In the genomic region with DNA sequence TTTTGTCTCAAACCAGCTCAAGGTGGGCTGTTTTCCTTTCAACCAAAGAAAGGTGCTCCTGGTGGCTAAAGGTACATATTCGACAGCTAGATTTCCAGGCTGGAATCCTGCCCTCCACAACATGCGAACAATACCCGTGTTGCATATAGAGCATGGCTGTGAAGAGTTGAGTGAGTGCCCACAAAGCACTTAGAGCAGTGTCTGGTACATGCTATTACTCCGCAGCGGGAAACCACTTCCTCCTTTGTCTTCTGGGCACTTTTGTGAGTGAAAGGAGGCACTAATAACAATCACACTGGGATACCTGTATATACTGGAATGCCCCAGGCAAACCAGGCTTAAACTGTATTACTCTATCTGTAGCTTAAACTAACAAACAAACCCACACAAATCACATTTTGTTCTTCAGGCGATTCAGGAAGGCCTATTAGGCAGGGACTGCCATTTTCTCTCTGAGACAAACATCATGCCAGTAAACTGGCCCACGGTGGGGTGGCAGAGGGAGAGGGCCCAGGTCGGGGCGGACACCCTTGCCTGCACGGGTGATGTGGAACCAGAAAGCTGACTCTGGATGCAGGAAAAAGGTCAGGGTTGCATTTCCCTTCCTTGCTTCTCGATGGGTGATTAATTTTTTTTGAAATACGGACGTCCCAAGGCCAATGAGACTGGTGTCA, we compare ENCODE assay signal across 8 cellular contexts. TPM values are rescaled to one million over a fixed set of nuclear protein-coding genes. Genes with fewer than 3 reads are reported as not detected.
DNase-seq lines count a peak whose midpoint lies in the region; ATAC-seq and TF ChIP-seq lines count a peak whose summit lies in the region.
"Not testable (repeated sequence)": the region's sequence is repeated elsewhere in the genome, so short reads cannot be mapped to it uniquely, and the experiment has no call there.
"Had no signal": no experiment of that assay in that cellular context is flagged by ENCODE, and none has a peak within 500 bp of the region (broad histone marks: within the 10 kb centered on the region; RNA-seq: fewer than 3 reads in every experiment).

No MANE protein-coding gene starts in this region.

- not testable (repeated sequence) for H3K36me3 ChIP-seq in CD4-positive, alpha-beta memory T cell (ENCODE audit: insufficient read depth, low read length); left lung

- intact Hi-C loops in CD4-positive, alpha-beta memory T cell (cut with micrococcal nuclease); left lung (cut with DNase I): not testable (repeated sequence)

- H3K9me3 Mint-ChIP-seq in CD4-positive, alpha-beta memory T cell; activated CD4-positive, alpha-beta T cell treated with anti-CD3 and anti-CD28 coated beads, Interleukin-2, amount 10 ng/mL, durations not matched to agents 7 days and 5 days; activated naive CD8-positive, alpha-beta T cell treated with anti-CD3 and anti-CD28 coated beads, Interleukin-2, amount 10 ng/mL, durations not matched to agents 7 days and 5 days; stimulated activated effector memory CD8-positive, alpha-beta T cell treated with anti-CD3 and anti-CD28 coated beads, Interleukin-12 subunit alpha, Interleukin-12 subunit beta, amount 100 ng/mL, for 72 hours: not testable (repeated sequence)

- H3K27ac Mint-ChIP-seq in CD4-positive, alpha-beta memory T cell = peak overlapping the region; percentile 3 to 85 (median 57)
- H3K27ac Mint-ChIP-seq in activated CD4-positive, alpha-beta T cell treated with anti-CD3 and anti-CD28 coated beads, Interleukin-2, amount 10 ng/mL, durations not matched to agents 7 days and 5 days; stimulated activated effector memory CD8-positive, alpha-beta T cell treated with anti-CD3 and anti-CD28 coated beads, Interleukin-12 subunit alpha, Interleukin-12 subunit beta, amount 100 ng/mL, for 72 hours: not testable (repeated sequence)
- peak overlapping the region; percentile 35 for H3K27ac Mint-ChIP-seq in activated naive CD8-positive, alpha-beta T cell treated with anti-CD3 and anti-CD28 coated beads, Interleukin-2, amount 10 ng/mL, durations not matched to agents 7 days and 5 days

- not testable (repeated sequence) for H3K27me3 Mint-ChIP-seq in CD4-positive, alpha-beta memory T cell; activated CD4-positive, alpha-beta T cell treated with anti-CD3 and anti-CD28 coated beads, Interleukin-2, amount 10 ng/mL, durations not matched to agents 7 days and 5 days; activated naive CD8-positive, alpha-beta T cell treated with anti-CD3 and anti-CD28 coated beads, Interleukin-2, amount 10 ng/mL, durations not matched to agents 7 days and 5 days

- TF ChIP-seq CTCF in left lung (IDR thresholded peaks at IDR 0.05) = not testable (repeated sequence)

- not testable (repeated sequence) for H3K4me1 ChIP-seq in CD4-positive, alpha-beta memory T cell (ENCODE audit: insufficient read depth, low read length); left lung

- H3K4me3 ChIP-seq in CD4-positive, alpha-beta memory T cell (ENCODE audit: low read length in 2 of 2); left lung: not testable (repeated sequence)

- not testable (repeated sequence) for H3K27me3 ChIP-seq in CD4-positive, alpha-beta memory T cell (ENCODE audit: insufficient read depth, low read length); left lung

- H3K4me1 Mint-ChIP-seq in CD4-positive, alpha-beta memory T cell = peaks cover 6 to 12% (median 8%) of the 10 kb centered on the region in 4 donors
- not testable (repeated sequence) for H3K4me1 Mint-ChIP-seq in activated CD4-positive, alpha-beta T cell treated with anti-CD3 and anti-CD28 coated beads, Interleukin-2, amount 10 ng/mL, durations not matched to agents 7 days and 5 days; activated naive CD8-positive, alpha-beta T cell treated with anti-CD3 and anti-CD28 coated beads, Interleukin-2, amount 10 ng/mL, durations not matched to agents 7 days and 5 days; stimulated activated effector memory CD8-positive, alpha-beta T cell treated with anti-CD3 and anti-CD28 coated beads, Interleukin-12 subunit alpha, Interleukin-12 subunit beta, amount 100 ng/mL, for 72 hours

- not testable (repeated sequence) for H3K36me3 Mint-ChIP-seq in CD4-positive, alpha-beta memory T cell; activated CD4-positive, alpha-beta T cell treated with anti-CD3 and anti-CD28 coated beads, Interleukin-2, amount 10 ng/mL, durations not matched to agents 7 days and 5 days (ENCODE audit: low read depth); activated naive CD8-positive, alpha-beta T cell treated with anti-CD3 and anti-CD28 coated beads, Interleukin-2, amount 10 ng/mL, durations not matched to agents 7 days and 5 days; stimulated activated effector memory CD8-positive, alpha-beta T cell treated with anti-CD3 and anti-CD28 coated beads, Interleukin-12 subunit alpha, Interleukin-12 subunit beta, amount 100 ng/mL, for 72 hours

- peak overlapping the region in 3 of 8 donors; percentile 40 to 68 (median 59) for H3K4me3 Mint-ChIP-seq in CD4-positive, alpha-beta memory T cell
- not testable (repeated sequence) for H3K4me3 Mint-ChIP-seq in activated CD4-positive, alpha-beta T cell treated with anti-CD3 and anti-CD28 coated beads, Interleukin-2, amount 10 ng/mL, durations not matched to agents 7 days and 5 days; activated naive CD8-positive, alpha-beta T cell treated with anti-CD3 and anti-CD28 coated beads, Interleukin-2, amount 10 ng/mL, durations not matched to agents 7 days and 5 days; stimulated activated effector memory CD8-positive, alpha-beta T cell treated with anti-CD3 and anti-CD28 coated beads, Interleukin-12 subunit alpha, Interleukin-12 subunit beta, amount 100 ng/mL, for 72 hours

- H3K27ac ChIP-seq in CD4-positive, alpha-beta memory T cell (ENCODE audit: low read depth, low read length); left lung: not testable (repeated sequence)

- CTCF ChIA-PET in CD4-positive, alpha-beta memory T cell (lab: Charles Lee; ENCODE audit: partially characterized antibody) = interaction anchor here (1.4 kb wide), 1 partner anchor 52 kb away, joined by 4 read pairs; no protein-coding TSS in a partner anchor
- CTCF ChIA-PET in activated CD4-positive, alpha-beta T cell treated with anti-CD3 and anti-CD28 coated beads, Interleukin-2, amount 10 ng/mL, durations not matched to agents 7 days and 5 days (lab: Charles Lee) = not testable (repeated sequence)

- not testable (repeated sequence) for H3K9me3 ChIP-seq in CD4-positive, alpha-beta memory T cell (ENCODE audit: control insufficient read depth in 1 of 2, low read length in 2 of 2); left lung

- peak in 1 of 5 donors; percentile 11 for DNase-seq in CD4-positive, alpha-beta memory T cell
- DNase-seq in NCI-H69 (lab: John Stamatoyannopoulos, UW) (peak; percentile 71), left lung (peak in 1 of 2 donors; percentile 25)
- peak; percentile 3 for DNase-seq in activated CD4-positive, alpha-beta T cell treated with anti-CD3 and anti-CD28 coated beads, Interleukin-2, amount 10 ng/mL, durations not matched to agents 7 days and 5 days
- not testable (repeated sequence) for DNase-seq in activated naive CD8-positive, alpha-beta T cell treated with anti-CD3 and anti-CD28 coated beads, Interleukin-2, amount 10 ng/mL, durations not matched to agents 7 days and 5 days; stimulated activated effector memory CD8-positive, alpha-beta T cell treated with anti-CD3 and anti-CD28 coated beads, Interleukin-12 subunit alpha, Interleukin-12 subunit beta, amount 100 ng/mL, for 72 hours (ENCODE audit: low spot score in 2 of 2)

- POLR2A ChIA-PET in CD4-positive, alpha-beta memory T cell (lab: Charles Lee; ENCODE audit: partially characterized antibody) = interaction anchor here (1.1 kb wide), 1 partner anchor 47 kb away, joined by 4 read pairs; a partner anchor contains a TSS
- POLR2A ChIA-PET in activated CD4-positive, alpha-beta T cell treated with anti-CD3 and anti-CD28 coated beads, Interleukin-2, amount 10 ng/mL, durations not matched to agents 7 days and 5 days (lab: Charles Lee); activated naive CD8-positive, alpha-beta T cell treated with anti-CD3 and anti-CD28 coated beads, Interleukin-2, amount 10 ng/mL, durations not matched to agents 7 days and 5 days (lab: Charles Lee): not testable (repeated sequence)

- peak; percentile 87 for ATAC-seq in activated naive CD8-positive, alpha-beta T cell treated with anti-CD3 and anti-CD28 coated beads, Interleukin-2, amount 10 ng/mL, durations not matched to agents 7 days and 5 days (ENCODE audit: low read depth)
- peak; percentile 61 for ATAC-seq in left lung
- peak; percentile 81 for ATAC-seq in stimulated activated effector memory CD8-positive, alpha-beta T cell treated with anti-CD3 and anti-CD28 coated beads, Interleukin-12 subunit alpha, Interleukin-12 subunit beta, amount 100 ng/mL, for 72 hours

RNA-seq across cellular contexts. Expression of a gene that starts 9.6 kb away (rescaled TPM):
- total RNA-seq in CD4-positive, alpha-beta memory T cell = 1 to 10 TPM; 5.0 to 5.8 TPM
- polyA plus RNA-seq in CD4-positive, alpha-beta memory T cell = under 1 TPM in 1 of 2 donors, not detected in 1; 0.36 TPM
- total RNA-seq in activated CD4-positive, alpha-beta T cell treated with anti-CD3 and anti-CD28 coated beads, Interleukin-2, amount 10 ng/mL, durations not matched to agents 7 days and 5 days = 1 to 10 TPM; 2.0 to 2.2 TPM
- 1 to 10 TPM; 4.1 to 5.7 TPM for total RNA-seq in activated naive CD8-positive, alpha-beta T cell treated with anti-CD3 and anti-CD28 coated beads, Interleukin-2, amount 10 ng/mL, durations not matched to agents 7 days and 5 days
- 100 to 1,000 TPM in 1 of 2 donors, 10 to 100 TPM in 1; 81.3 to 101 TPM for total RNA-seq in left lung

RNA-seq across cellular contexts. Expression of a gene that starts 23.1 kb away (rescaled TPM):
- total RNA-seq in CD4-positive, alpha-beta memory T cell = 1 to 10 TPM; 6.7 to 9.8 TPM
- under 1 TPM in 1 of 2 donors, not detected in 1; 0.17 TPM for polyA plus RNA-seq in CD4-positive, alpha-beta memory T cell
- total RNA-seq in activated CD4-positive, alpha-beta T cell treated with anti-CD3 and anti-CD28 coated beads, Interleukin-2, amount 10 ng/mL, durations not matched to agents 7 days and 5 days = 1 to 10 TPM; 3.0 to 4.2 TPM
- total RNA-seq in activated naive CD8-positive, alpha-beta T cell treated with anti-CD3 and anti-CD28 coated beads, Interleukin-2, amount 10 ng/mL, durations not matched to agents 7 days and 5 days = 1 to 10 TPM; 3.4 to 6.7 TPM
- 100 to 1,000 TPM in 1 of 2 donors, 10 to 100 TPM in 1; 95.5 to 124 TPM for total RNA-seq in left lung

RNA-seq across cellular contexts. Expression of a gene that starts 33.1 kb away (rescaled TPM):
- 10 to 100 TPM; 27.8 to 30.3 TPM for total RNA-seq in CD4-positive, alpha-beta memory T cell
- 10 to 100 TPM; 10.8 to 11.7 TPM for polyA plus RNA-seq in CD4-positive, alpha-beta memory T cell
- total RNA-seq in activated CD4-positive, alpha-beta T cell treated with anti-CD3 and anti-CD28 coated beads, Interleukin-2, amount 10 ng/mL, durations not matched to agents 7 days and 5 days = 10 to 100 TPM; 20.4 to 21.8 TPM
- total RNA-seq in activated naive CD8-positive, alpha-beta T cell treated with anti-CD3 and anti-CD28 coated beads, Interleukin-2, amount 10 ng/mL, durations not matched to agents 7 days and 5 days = 10 to 100 TPM; 22.4 to 28.6 TPM
- 10 to 100 TPM; 16.2 to 17.8 TPM for total RNA-seq in left lung

RNA-seq across cellular contexts. Expression of a gene that starts 33.2 kb away (rescaled TPM):
- total RNA-seq in CD4-positive, alpha-beta memory T cell = under 1 TPM; 0.39 to 0.61 TPM
- polyA plus RNA-seq in CD4-positive, alpha-beta memory T cell = not detected
- total RNA-seq in activated CD4-positive, alpha-beta T cell treated with anti-CD3 and anti-CD28 coated beads, Interleukin-2, amount 10 ng/mL, durations not matched to agents 7 days and 5 days = under 1 TPM in 1 of 2 experiments, not detected in 1; 0.12 TPM
- total RNA-seq in activated naive CD8-positive, alpha-beta T cell treated with anti-CD3 and anti-CD28 coated beads, Interleukin-2, amount 10 ng/mL, durations not matched to agents 7 days and 5 days = under 1 TPM; 0.43 to 0.72 TPM
- under 1 TPM; 0.23 to 0.47 TPM for total RNA-seq in left lung
- total RNA-seq: Daoy, glomerular endothelial cell had no signal

RNA-seq across cellular contexts. Expression of a gene that starts 46.0 kb away (rescaled TPM):
- total RNA-seq in CD4-positive, alpha-beta memory T cell = 100 to 1,000 TPM; 117 to 119 TPM
- polyA plus RNA-seq in CD4-positive, alpha-beta memory T cell = 10 to 100 TPM; 21.8 to 23.0 TPM
- 100 to 1,000 TPM in 1 of 2 experiments, 10 to 100 TPM in 1; 88.0 to 101 TPM for total RNA-seq in activated CD4-positive, alpha-beta T cell treated with anti-CD3 and anti-CD28 coated beads, Interleukin-2, amount 10 ng/mL, durations not matched to agents 7 days and 5 days
- 100 to 1,000 TPM; 102 to 112 TPM for total RNA-seq in activated naive CD8-positive, alpha-beta T cell treated with anti-CD3 and anti-CD28 coated beads, Interleukin-2, amount 10 ng/mL, durations not matched to agents 7 days and 5 days
- total RNA-seq in left lung = 10 to 100 TPM; 65.4 to 67.9 TPM

Comparison
In these comparisons a context has a peak if more than half of its experiments do, and no peak if none do; other contexts are left out.
1. RNA of a gene that starts 9.6 kb away (total RNA-seq): 81.3 to 101 TPM in left lung; 5.0 to 5.8 TPM in CD4-positive, alpha-beta memory T cell, 4.1 to 5.7 TPM in activated naive CD8-positive, alpha-beta T cell treated with anti-CD3 and anti-CD28 coated beads, Interleukin-2, amount 10 ng/mL, durations not matched to agents 7 days and 5 days and 2.0 to 2.2 TPM in activated CD4-positive, alpha-beta T cell treated with anti-CD3 and anti-CD28 coated beads, Interleukin-2, amount 10 ng/mL, durations not matched to agents 7 days and 5 days; every median in the first group is over 10 times any median in the second.
2. RNA of a gene that starts 23.1 kb away (total RNA-seq): 95.5 to 124 TPM in left lung; 6.7 to 9.8 TPM in CD4-positive, alpha-beta memory T cell, 3.4 to 6.7 TPM in activated naive CD8-positive, alpha-beta T cell treated with anti-CD3 and anti-CD28 coated beads, Interleukin-2, amount 10 ng/mL, durations not matched to agents 7 days and 5 days and 3.0 to 4.2 TPM in activated CD4-positive, alpha-beta T cell treated with anti-CD3 and anti-CD28 coated beads, Interleukin-2, amount 10 ng/mL, durations not matched to agents 7 days and 5 days; every median in the first group is over 4 times any median in the second.
3. Peak in every context shown above with its lines, with median percentiles within 50 percentile points of each other: ATAC-seq.